1 cellular context compared by ENCODE assay signal in genomic region chr19:1260749-1261511, GRCh38.
A peak's percentile ranks its signal among the peaks of the same experiment; 100 is the strongest.
TF ChIP-seq lines count a peak whose summit lies in the region.

No MANE protein-coding gene starts in this region.

TF ChIP-seq in HepG2, 621 proteins besides CTCF, POLR2A, EP300 and RAD21 (continued from another document and continues in another):
- TF ChIP-seq ELK4 (CRISPR knock-in tag; IDR thresholded peaks at IDR 0.05; ENCODE audit: borderline replicate concordance): no peak
- peak; percentile 11; the same call in 1 of the 2 replicates for TF ChIP-seq ELF1 (CRISPR knock-in tag; IDR thresholded peaks at IDR 0.05)
- peak; percentile 75 for TF ChIP-seq ZBTB38 (CRISPR knock-in tag; IDR thresholded peaks at IDR 0.05)
- peak; percentile 8; the same call in 1 of the 2 replicates for TF ChIP-seq ZNF235 (CRISPR knock-in tag; IDR thresholded peaks at IDR 0.05; ENCODE audit: borderline replicate concordance)
- TF ChIP-seq ZNF24 (IDR thresholded peaks at IDR 0.05): no peak
- no peak for TF ChIP-seq MAFG (CRISPR knock-in tag; IDR thresholded peaks at IDR 0.05)
- no peak for TF ChIP-seq FLYWCH1 (CRISPR knock-in tag; IDR thresholded peaks at IDR 0.05)
- TF ChIP-seq ZNF251 (CRISPR knock-in tag; IDR thresholded peaks at IDR 0.05): no peak
- TF ChIP-seq MIXL1 (CRISPR knock-in tag; IDR thresholded peaks at IDR 0.05): no peak
- TF ChIP-seq ZHX2 (IDR thresholded peaks at IDR 0.05; ENCODE audit: low read depth): no peak
- no peak for TF ChIP-seq ZHX2 (CRISPR knock-in tag; IDR thresholded peaks at IDR 0.05; ENCODE audit: borderline replicate concordance)
- TF ChIP-seq USF2 (IDR thresholded peaks at IDR 0.05; ENCODE audit: low read depth, low read length): no peak
- TF ChIP-seq USF2 (CRISPR knock-in tag; IDR thresholded peaks at IDR 0.05; ENCODE audit: borderline replicate concordance): no peak; the same call in 1 of the 2 replicates
- TF ChIP-seq ZNF160 (CRISPR knock-in tag; IDR thresholded peaks at IDR 0.05): 0 out of 2 replicates have a peak, but pooled peaks have one; percentile 8
- TF ChIP-seq ZEB1 (IDR thresholded peaks at IDR 0.05; ENCODE audit: insufficient replicate concordance, low read depth): peak; percentile 15
- TF ChIP-seq ZNF138 (CRISPR knock-in tag; IDR thresholded peaks at IDR 0.05; ENCODE audit: low read depth): no peak
- no peak for TF ChIP-seq ZBTB44 (CRISPR knock-in tag; IDR thresholded peaks at IDR 0.05)
- peak; percentile 52 for TF ChIP-seq ATF3 (CRISPR knock-in tag; IDR thresholded peaks at IDR 0.05)
- TF ChIP-seq ISL2 (CRISPR knock-in tag; IDR thresholded peaks at IDR 0.05): no peak
- TF ChIP-seq RFX1 (IDR thresholded peaks at IDR 0.05): peak; percentile 82
- TF ChIP-seq ZNF543 (CRISPR knock-in tag; IDR thresholded peaks at IDR 0.05): no peak
- TF ChIP-seq SMAD9 (CRISPR knock-in tag; IDR thresholded peaks at IDR 0.05): no peak
- no peak for TF ChIP-seq ZBTB49 (CRISPR knock-in tag; IDR thresholded peaks at IDR 0.05; ENCODE audit: borderline replicate concordance)
- TF ChIP-seq ZNF879 (CRISPR knock-in tag; IDR thresholded peaks at IDR 0.05): no peak
- TF ChIP-seq KAT8 (CRISPR knock-in tag; IDR thresholded peaks at IDR 0.05): no peak; the same call in 1 of the 2 replicates
- no peak for TF ChIP-seq SNAPC2 (CRISPR knock-in tag; IDR thresholded peaks at IDR 0.05)
- no peak for TF ChIP-seq ARNT (IDR thresholded peaks at IDR 0.05)
- TF ChIP-seq ZNF576 (CRISPR knock-in tag; IDR thresholded peaks at IDR 0.05): no peak
- TF ChIP-seq TAF1 (CRISPR knock-in tag; IDR thresholded peaks at IDR 0.05): peak; percentile 53
- TF ChIP-seq SALL2 (CRISPR knock-in tag; IDR thresholded peaks at IDR 0.05): peak; percentile 53; the same call in 1 of the 2 replicates
- TF ChIP-seq ZBTB26 (CRISPR knock-in tag; IDR thresholded peaks at IDR 0.05; ENCODE audit: borderline replicate concordance): no peak; the same call in 1 of the 2 replicates
- peak; percentile 82 for TF ChIP-seq SAP130 (CRISPR knock-in tag; IDR thresholded peaks at IDR 0.05; ENCODE audit: low read depth)
- TF ChIP-seq ATF7-NPFF (CRISPR knock-in tag; IDR thresholded peaks at IDR 0.05; ENCODE audit: low read depth): no peak; the same call in 1 of the 2 replicates
- peak; percentile 75 for TF ChIP-seq ARID4A (CRISPR knock-in tag; IDR thresholded peaks at IDR 0.05; ENCODE audit: borderline replicate concordance)
- 0 out of 2 replicates have a peak, but pooled peaks have one; percentile 38 for TF ChIP-seq KLF13 (CRISPR knock-in tag; IDR thresholded peaks at IDR 0.05)
- 0 out of 2 replicates have a peak, but pooled peaks have one; percentile 56 for TF ChIP-seq ZNF546 (CRISPR knock-in tag; conservative IDR thresholded peaks at IDR 0.05)
- TF ChIP-seq PBX2 (CRISPR knock-in tag; IDR thresholded peaks at IDR 0.05): peak; percentile 92
- no peak for TF ChIP-seq ZNF20 (CRISPR knock-in tag; IDR thresholded peaks at IDR 0.05)
- peak; percentile 94 for TF ChIP-seq CREB1 (IDR thresholded peaks at IDR 0.05)
- TF ChIP-seq CREB1 (CRISPR knock-in tag; IDR thresholded peaks at IDR 0.05): peak; percentile 30; the same call in 1 of the 2 replicates
